In genomic region chr5:117893211-117893610, GRCh38 we compare ENCODE assay signal across 17 cellular contexts.
"Had no signal": no experiment of that assay in that cellular context is flagged by ENCODE, and none has a peak within 500 bp of the region (broad histone marks: within the 10 kb centered on the region; RNA-seq: fewer than 3 reads in every experiment).

No MANE protein-coding gene starts in this region.

- H3K4me1 ChIP-seq: psoas muscle had no signal

- H3K36me3 ChIP-seq: gastroesophageal sphincter, left ventricle myocardium inferior, lower lobe of right lung had no signal

- H3K9me3 ChIP-seq: gastroesophageal sphincter, left ventricle myocardium inferior, lower lobe of right lung, psoas muscle had no signal

- H3K4me3 ChIP-seq: dorsolateral prefrontal cortex, gastroesophageal sphincter, left ventricle myocardium inferior, lower lobe of right lung, psoas muscle, skin epidermis had no signal

- H3K27ac ChIP-seq: dorsolateral prefrontal cortex, gastroesophageal sphincter, left ventricle myocardium inferior, lower lobe of right lung, psoas muscle, skin epidermis had no signal

- H3K27me3 ChIP-seq: dorsolateral prefrontal cortex, gastroesophageal sphincter had no signal

- ATAC-seq: gastroesophageal sphincter; lower lobe of right lung; natural killer cell treated with Interleukin-12 subunit alpha and Interleukin-12 subunit beta and Interleukin-15 and Interleukin-18, amount 100 ng/mL, for 72 hours; psoas muscle; sciatic nerve had no signal

- DNase-seq: cortex of kidney; dorsolateral prefrontal cortex; effector CD8-positive, alpha-beta T cell; glutamatergic neuron; left ventricle myocardium inferior; lower lobe of right lung; midbrain; occipital lobe; psoas muscle; retina; stimulated activated CD4-positive, alpha-beta T cell treated with anti-CD3 and anti-CD28 coated beads, Interleukin-12 subunit alpha, Interleukin-12 subunit beta, amount 100 ng/mL, for 4 hours; stimulated activated naive CD4-positive, alpha-beta T cell treated with Interleukin-2 at 50 U/mL for 16 hours; trophoblast cell had no signal
